ENCODE assay signal across 1 cellular context in the genomic region with DNA sequence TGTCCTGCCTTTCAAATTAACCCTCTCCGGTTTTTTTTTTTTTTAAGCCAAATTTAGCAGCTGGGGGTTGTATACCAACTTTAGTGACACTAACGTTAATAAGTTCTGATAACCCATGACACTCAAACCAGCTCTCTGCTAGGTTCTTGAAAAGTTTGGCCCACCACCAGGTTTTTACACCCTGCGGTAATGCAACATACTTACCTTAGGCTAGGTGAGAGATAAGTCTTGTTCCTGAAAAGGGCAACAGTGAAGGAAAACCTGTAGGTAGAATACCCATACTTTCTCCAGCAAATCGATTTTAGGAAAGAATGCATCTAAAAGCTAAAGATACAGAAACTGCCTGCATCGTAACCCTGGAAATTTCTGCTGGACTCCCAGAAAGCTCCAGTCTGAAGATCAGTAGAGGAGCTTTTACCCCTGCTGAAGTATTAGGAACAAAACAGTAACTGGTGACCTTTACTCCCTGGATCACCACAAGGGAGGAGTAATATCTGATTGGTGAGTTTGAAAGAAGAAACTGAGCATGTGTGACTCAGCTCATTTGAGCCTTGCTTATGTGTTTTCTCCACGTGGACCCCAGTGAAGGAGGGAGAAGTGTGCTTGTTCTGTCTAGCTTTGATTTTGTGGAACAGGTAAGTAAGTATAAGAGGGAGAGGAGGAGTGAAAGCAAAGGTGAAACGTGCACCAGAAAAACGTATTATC.
TF ChIP-seq lines count a peak whose summit lies in the region.

No MANE protein-coding gene starts in this region.

TF ChIP-seq in HepG2, 621 proteins besides CTCF, POLR2A, EP300 and RAD21 (continues in another document):
- TF ChIP-seq MXD4 (CRISPR knock-in tag; IDR thresholded peaks at IDR 0.05), result peak; percentile 97
- no peak for TF ChIP-seq SOX13 (IDR thresholded peaks at IDR 0.05)
- peak in 1 of 2 experiments; percentile 40; a peak in 1 of 4 replicates for TF ChIP-seq SOX13 (CRISPR knock-in tag; conservative IDR thresholded peaks at IDR 0.05 in 1 of 2, IDR thresholded peaks at IDR 0.05 in 1 of 2)
- no peak for TF ChIP-seq ZNF678 (CRISPR knock-in tag; IDR thresholded peaks at IDR 0.05)
- no peak for TF ChIP-seq ZKSCAN1 (IDR thresholded peaks at IDR 0.05; ENCODE audit: low read length)
- TF ChIP-seq, protein P1, sequence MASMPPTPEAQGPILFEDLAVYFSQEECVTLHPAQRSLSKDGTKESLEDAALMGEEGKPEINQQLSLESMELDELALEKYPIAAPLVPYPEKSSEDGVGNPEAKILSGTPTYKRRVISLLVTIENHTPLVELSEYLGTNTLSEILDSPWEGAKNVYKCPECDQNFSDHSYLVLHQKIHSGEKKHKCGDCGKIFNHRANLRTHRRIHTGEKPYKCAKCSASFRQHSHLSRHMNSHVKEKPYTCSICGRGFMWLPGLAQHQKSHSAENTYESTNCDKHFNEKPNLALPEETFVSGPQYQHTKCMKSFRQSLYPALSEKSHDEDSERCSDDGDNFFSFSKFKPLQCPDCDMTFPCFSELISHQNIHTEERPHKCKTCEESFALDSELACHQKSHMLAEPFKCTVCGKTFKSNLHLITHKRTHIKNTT (CRISPR knock-in tag; IDR thresholded peaks at IDR 0.05), result no peak
- TF ChIP-seq ZC3H13 (CRISPR knock-in tag; IDR thresholded peaks at IDR 0.05), result no peak
- no peak for TF ChIP-seq IRX3 (CRISPR knock-in tag; IDR thresholded peaks at IDR 0.05; ENCODE audit: borderline replicate concordance, low read depth)
- TF ChIP-seq, protein P2, sequence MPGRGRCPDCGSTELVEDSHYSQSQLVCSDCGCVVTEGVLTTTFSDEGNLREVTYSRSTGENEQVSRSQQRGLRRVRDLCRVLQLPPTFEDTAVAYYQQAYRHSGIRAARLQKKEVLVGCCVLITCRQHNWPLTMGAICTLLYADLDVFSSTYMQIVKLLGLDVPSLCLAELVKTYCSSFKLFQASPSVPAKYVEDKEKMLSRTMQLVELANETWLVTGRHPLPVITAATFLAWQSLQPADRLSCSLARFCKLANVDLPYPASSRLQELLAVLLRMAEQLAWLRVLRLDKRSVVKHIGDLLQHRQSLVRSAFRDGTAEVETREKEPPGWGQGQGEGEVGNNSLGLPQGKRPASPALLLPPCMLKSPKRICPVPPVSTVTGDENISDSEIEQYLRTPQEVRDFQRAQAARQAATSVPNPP (CRISPR knock-in tag; IDR thresholded peaks at IDR 0.05), result peak; percentile 42; the same call in 1 of the 2 replicates
- TF ChIP-seq ZMYM4 (CRISPR knock-in tag; IDR thresholded peaks at IDR 0.05), result peak; percentile 90
- no peak for TF ChIP-seq AKAP8 (CRISPR knock-in tag; IDR thresholded peaks at IDR 0.05)
- 0 out of 2 replicates have a peak, but pooled peaks have one; percentile 26 for TF ChIP-seq ZNF605 (CRISPR knock-in tag; IDR thresholded peaks at IDR 0.05)
- 0 out of 2 replicates have a peak, but pooled peaks have one; percentile 21 for TF ChIP-seq CREM (IDR thresholded peaks at IDR 0.05)
- no peak for TF ChIP-seq CREM (CRISPR knock-in tag; IDR thresholded peaks at IDR 0.05)
- TF ChIP-seq, protein P3, sequence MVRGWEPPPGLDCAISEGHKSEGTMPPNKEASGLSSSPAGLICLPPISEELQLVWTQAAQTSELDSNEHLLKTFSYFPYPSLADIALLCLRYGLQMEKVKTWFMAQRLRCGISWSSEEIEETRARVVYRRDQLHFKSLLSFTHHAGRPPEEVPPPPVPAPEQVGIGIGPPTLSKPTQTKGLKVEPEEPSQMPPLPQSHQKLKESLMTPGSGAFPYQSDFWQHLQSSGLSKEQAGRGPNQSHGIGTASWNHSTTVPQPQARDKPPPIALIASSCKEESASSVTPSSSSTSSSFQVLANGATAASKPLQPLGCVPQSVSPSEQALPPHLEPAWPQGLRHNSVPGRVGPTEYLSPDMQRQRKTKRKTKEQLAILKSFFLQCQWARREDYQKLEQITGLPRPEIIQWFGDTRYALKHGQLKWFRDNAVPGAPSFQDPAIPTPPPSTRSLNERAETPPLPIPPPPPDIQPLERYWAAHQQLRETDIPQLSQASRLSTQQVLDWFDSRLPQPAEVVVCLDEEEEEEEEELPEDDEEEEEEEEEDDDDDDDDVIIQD (CRISPR knock-in tag; IDR thresholded peaks at IDR 0.05; ENCODE audit: low read depth), result peak; percentile 97
- 0 out of 2 replicates have a peak, but pooled peaks have one; percentile 59 for TF ChIP-seq PAF1 (CRISPR knock-in tag; IDR thresholded peaks at IDR 0.05)
- no peak for TF ChIP-seq ZNF562 (CRISPR knock-in tag; IDR thresholded peaks at IDR 0.05; ENCODE audit: borderline replicate concordance)
- TF ChIP-seq DR1 (CRISPR knock-in tag; IDR thresholded peaks at IDR 0.05), result no peak
- TF ChIP-seq ZNF841 (CRISPR knock-in tag; IDR thresholded peaks at IDR 0.05; ENCODE audit: borderline replicate concordance), result no peak
- peak; percentile 61; the same call in 1 of the 2 replicates for TF ChIP-seq ZNF263 (CRISPR knock-in tag; IDR thresholded peaks at IDR 0.05)
- no peak for TF ChIP-seq SRSF9 (IDR thresholded peaks at IDR 0.05; ENCODE audit: borderline replicate concordance, insufficient read depth, low read depth, low read length, poor library complexity, severe bottlenecking)
- TF ChIP-seq EHMT2 (IDR thresholded peaks at IDR 0.05; ENCODE audit: borderline replicate concordance, low read depth, low read length), result no peak
- no peak for TF ChIP-seq ZNF788 (CRISPR knock-in tag; IDR thresholded peaks at IDR 0.05; ENCODE audit: borderline replicate concordance)
- TF ChIP-seq, protein P4, sequence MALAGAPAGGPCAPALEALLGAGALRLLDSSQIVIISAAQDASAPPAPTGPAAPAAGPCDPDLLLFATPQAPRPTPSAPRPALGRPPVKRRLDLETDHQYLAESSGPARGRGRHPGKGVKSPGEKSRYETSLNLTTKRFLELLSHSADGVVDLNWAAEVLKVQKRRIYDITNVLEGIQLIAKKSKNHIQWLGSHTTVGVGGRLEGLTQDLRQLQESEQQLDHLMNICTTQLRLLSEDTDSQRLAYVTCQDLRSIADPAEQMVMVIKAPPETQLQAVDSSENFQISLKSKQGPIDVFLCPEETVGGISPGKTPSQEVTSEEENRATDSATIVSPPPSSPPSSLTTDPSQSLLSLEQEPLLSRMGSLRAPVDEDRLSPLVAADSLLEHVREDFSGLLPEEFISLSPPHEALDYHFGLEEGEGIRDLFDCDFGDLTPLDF (CRISPR knock-in tag; IDR thresholded peaks at IDR 0.05), result no peak
- TF ChIP-seq ARNTL (CRISPR knock-in tag; IDR thresholded peaks at IDR 0.05), result peak; percentile 63
- TF ChIP-seq SAP130 (CRISPR knock-in tag; IDR thresholded peaks at IDR 0.05; ENCODE audit: low read depth), result peak; percentile 96
- no peak for TF ChIP-seq TCF7L2 (IDR thresholded peaks at IDR 0.05; ENCODE audit: low read depth, low read length)
- no peak for TF ChIP-seq ZSCAN9 (CRISPR knock-in tag; IDR thresholded peaks at IDR 0.05; ENCODE audit: borderline replicate concordance)
- TF ChIP-seq, protein P5, sequence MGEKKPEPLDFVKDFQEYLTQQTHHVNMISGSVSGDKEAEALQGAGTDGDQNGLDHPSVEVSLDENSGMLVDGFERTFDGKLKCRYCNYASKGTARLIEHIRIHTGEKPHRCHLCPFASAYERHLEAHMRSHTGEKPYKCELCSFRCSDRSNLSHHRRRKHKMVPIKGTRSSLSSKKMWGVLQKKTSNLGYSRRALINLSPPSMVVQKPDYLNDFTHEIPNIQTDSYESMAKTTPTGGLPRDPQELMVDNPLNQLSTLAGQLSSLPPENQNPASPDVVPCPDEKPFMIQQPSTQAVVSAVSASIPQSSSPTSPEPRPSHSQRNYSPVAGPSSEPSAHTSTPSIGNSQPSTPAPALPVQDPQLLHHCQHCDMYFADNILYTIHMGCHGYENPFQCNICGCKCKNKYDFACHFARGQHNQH (CRISPR knock-in tag; IDR thresholded peaks at IDR 0.05), result peak; percentile 30; the same call in 1 of the 2 replicates
- peak; percentile 94 for TF ChIP-seq POLR2AphosphoS5 (IDR thresholded peaks at IDR 0.05; ENCODE audit: low read depth, low read length)
- peak; percentile 47; the same call in 1 of the 2 replicates for TF ChIP-seq TAF1 (CRISPR knock-in tag; IDR thresholded peaks at IDR 0.05)
- no peak for TF ChIP-seq ZZZ3 (CRISPR knock-in tag; IDR thresholded peaks at IDR 0.05; ENCODE audit: borderline replicate concordance)
- TF ChIP-seq BCL6 (CRISPR knock-in tag; IDR thresholded peaks at IDR 0.05), result peak; percentile 31; the same call in 1 of the 2 replicates
- TF ChIP-seq, protein P6, sequence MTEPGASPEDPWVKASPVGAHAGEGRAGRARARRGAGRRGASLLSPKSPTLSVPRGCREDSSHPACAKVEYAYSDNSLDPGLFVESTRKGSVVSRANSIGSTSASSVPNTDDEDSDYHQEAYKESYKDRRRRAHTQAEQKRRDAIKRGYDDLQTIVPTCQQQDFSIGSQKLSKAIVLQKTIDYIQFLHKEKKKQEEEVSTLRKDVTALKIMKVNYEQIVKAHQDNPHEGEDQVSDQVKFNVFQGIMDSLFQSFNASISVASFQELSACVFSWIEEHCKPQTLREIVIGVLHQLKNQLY (CRISPR knock-in tag; IDR thresholded peaks at IDR 0.05), result peak; percentile 61; the same call in 1 of the 2 replicates
- TF ChIP-seq, protein P7, sequence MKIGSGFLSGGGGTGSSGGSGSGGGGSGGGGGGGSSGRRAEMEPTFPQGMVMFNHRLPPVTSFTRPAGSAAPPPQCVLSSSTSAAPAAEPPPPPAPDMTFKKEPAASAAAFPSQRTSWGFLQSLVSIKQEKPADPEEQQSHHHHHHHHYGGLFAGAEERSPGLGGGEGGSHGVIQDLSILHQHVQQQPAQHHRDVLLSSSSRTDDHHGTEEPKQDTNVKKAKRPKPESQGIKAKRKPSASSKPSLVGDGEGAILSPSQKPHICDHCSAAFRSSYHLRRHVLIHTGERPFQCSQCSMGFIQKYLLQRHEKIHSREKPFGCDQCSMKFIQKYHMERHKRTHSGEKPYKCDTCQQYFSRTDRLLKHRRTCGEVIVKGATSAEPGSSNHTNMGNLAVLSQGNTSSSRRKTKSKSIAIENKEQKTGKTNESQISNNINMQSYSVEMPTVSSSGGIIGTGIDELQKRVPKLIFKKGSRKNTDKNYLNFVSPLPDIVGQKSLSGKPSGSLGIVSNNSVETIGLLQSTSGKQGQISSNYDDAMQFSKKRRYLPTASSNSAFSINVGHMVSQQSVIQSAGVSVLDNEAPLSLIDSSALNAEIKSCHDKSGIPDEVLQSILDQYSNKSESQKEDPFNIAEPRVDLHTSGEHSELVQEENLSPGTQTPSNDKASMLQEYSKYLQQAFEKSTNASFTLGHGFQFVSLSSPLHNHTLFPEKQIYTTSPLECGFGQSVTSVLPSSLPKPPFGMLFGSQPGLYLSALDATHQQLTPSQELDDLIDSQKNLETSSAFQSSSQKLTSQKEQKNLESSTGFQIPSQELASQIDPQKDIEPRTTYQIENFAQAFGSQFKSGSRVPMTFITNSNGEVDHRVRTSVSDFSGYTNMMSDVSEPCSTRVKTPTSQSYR (CRISPR knock-in tag; IDR thresholded peaks at IDR 0.05; ENCODE audit: borderline replicate concordance), result no peak
- TF ChIP-seq THAP11 (CRISPR knock-in tag; IDR thresholded peaks at IDR 0.05), result peak; percentile 48; the same call in 1 of the 2 replicates
- TF ChIP-seq NFE2 (CRISPR knock-in tag; IDR thresholded peaks at IDR 0.05), result peak; percentile 93
- TF ChIP-seq CAMTA2 (CRISPR knock-in tag; IDR thresholded peaks at IDR 0.05; ENCODE audit: borderline replicate concordance), result no peak
- no peak for TF ChIP-seq CENPX (CRISPR knock-in tag; IDR thresholded peaks at IDR 0.05)
- TF ChIP-seq ZNF772 (CRISPR knock-in tag; IDR thresholded peaks at IDR 0.05), result no peak
- TF ChIP-seq, protein P8, sequence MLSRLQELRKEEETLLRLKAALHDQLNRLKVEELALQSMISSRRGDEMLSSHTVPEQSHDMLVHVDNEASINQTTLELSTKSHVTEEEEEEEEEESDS (CRISPR knock-in tag; IDR thresholded peaks at IDR 0.05; ENCODE audit: borderline replicate concordance), result no peak
- TF ChIP-seq, protein P9, sequence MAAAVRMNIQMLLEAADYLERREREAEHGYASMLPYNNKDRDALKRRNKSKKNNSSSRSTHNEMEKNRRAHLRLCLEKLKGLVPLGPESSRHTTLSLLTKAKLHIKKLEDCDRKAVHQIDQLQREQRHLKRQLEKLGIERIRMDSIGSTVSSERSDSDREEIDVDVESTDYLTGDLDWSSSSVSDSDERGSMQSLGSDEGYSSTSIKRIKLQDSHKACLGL (CRISPR knock-in tag; IDR thresholded peaks at IDR 0.05), result no peak
- no peak for TF ChIP-seq HMG20B (CRISPR knock-in tag; conservative IDR thresholded peaks at IDR 0.05)
- TF ChIP-seq, protein P10, sequence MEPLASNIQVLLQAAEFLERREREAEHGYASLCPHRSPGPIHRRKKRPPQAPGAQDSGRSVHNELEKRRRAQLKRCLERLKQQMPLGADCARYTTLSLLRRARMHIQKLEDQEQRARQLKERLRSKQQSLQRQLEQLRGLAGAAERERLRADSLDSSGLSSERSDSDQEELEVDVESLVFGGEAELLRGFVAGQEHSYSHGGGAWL (CRISPR knock-in tag; IDR thresholded peaks at IDR 0.05), result no peak
- TF ChIP-seq SRSF4 (IDR thresholded peaks at IDR 0.05; ENCODE audit: low read depth, low read length, poor library complexity, severe bottlenecking), result no peak
- TF ChIP-seq PTBP1 (IDR thresholded peaks at IDR 0.05; ENCODE audit: low read depth, low read length, poor library complexity, severe bottlenecking), result no peak
- TF ChIP-seq ONECUT2 (CRISPR knock-in tag; IDR thresholded peaks at IDR 0.05), result 0 out of 2 replicates have a peak, but pooled peaks have one; percentile 6
- TF ChIP-seq ZEB1 (IDR thresholded peaks at IDR 0.05; ENCODE audit: insufficient replicate concordance, low read depth), result no peak
- TF ChIP-seq ZSCAN29 (CRISPR knock-in tag; conservative IDR thresholded peaks at IDR 0.05), result no peak
- peak; percentile 62; the same call in 1 of the 2 replicates for TF ChIP-seq RFXANK (CRISPR knock-in tag; IDR thresholded peaks at IDR 0.05)
- no peak for TF ChIP-seq GABPA (IDR thresholded peaks at IDR 0.05; ENCODE audit: low read depth, low read length)
- TF ChIP-seq GABPA (CRISPR knock-in tag; IDR thresholded peaks at IDR 0.05; ENCODE audit: low read depth), result no peak; the same call in 1 of the 2 replicates
- no peak for TF ChIP-seq SIX4 (CRISPR knock-in tag; IDR thresholded peaks at IDR 0.05)
- peak; percentile 81 for TF ChIP-seq POLR2AphosphoS2 (IDR thresholded peaks at IDR 0.05; ENCODE audit: low read depth, low read length)
- TF ChIP-seq KDM3A (CRISPR knock-in tag; IDR thresholded peaks at IDR 0.05; ENCODE audit: low read depth), result no peak
- TF ChIP-seq CEBPG (CRISPR knock-in tag; IDR thresholded peaks at IDR 0.05), result peak; percentile 1; the same call in 1 of the 2 replicates
- TF ChIP-seq RARG (CRISPR knock-in tag; IDR thresholded peaks at IDR 0.05; ENCODE audit: low read depth), result no peak
- TF ChIP-seq, protein P11, sequence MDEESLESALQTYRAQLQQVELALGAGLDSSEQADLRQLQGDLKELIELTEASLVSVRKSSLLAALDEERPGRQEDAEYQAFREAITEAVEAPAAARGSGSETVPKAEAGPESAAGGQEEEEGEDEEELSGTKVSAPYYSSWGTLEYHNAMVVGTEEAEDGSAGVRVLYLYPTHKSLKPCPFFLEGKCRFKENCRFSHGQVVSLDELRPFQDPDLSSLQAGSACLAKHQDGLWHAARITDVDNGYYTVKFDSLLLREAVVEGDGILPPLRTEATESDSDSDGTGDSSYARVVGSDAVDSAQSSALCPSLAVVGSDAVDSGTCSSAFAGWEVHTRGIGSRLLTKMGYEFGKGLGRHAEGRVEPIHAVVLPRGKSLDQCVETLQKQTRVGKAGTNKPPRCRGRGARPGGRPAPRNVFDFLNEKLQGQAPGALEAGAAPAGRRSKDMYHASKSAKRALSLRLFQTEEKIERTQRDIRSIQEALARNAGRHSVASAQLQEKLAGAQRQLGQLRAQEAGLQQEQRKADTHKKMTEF (CRISPR knock-in tag; IDR thresholded peaks at IDR 0.05), result peak; percentile 52; the same call in 1 of the 2 replicates
